In the genomic region with DNA sequence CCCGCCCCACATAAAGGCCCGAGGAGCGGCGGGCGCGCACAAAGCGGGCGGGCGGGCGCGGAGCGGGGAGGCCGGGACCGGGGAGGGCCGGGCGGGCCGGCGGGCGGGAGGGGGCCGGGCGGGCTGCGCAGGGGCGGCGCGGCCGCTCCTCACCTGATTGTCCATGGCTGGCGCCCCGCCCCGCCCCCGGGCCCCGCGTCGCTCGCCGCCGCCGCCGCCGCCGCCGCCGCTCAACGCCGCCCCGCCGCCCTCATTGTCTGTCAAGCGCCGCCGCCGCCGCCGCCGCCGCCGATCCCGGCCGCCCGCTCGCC, we compare ENCODE assay signal across 8 cellular contexts. TPM values are rescaled to one million over a fixed set of nuclear protein-coding genes. Genes with fewer than 3 reads are reported as not detected.
DNase-seq lines count a peak whose midpoint lies in the region; ATAC-seq, FAIRE-seq and TF ChIP-seq lines count a peak whose summit lies in the region.

No MANE protein-coding gene starts in this region.

- peak overlapping the region; percentile 79 for H3K4me3 ChIP-seq in GM12878
- peak overlapping the region in 1 of 2 donors; percentile 47 for H3K4me3 ChIP-seq in muscle layer of colon (ENCODE audit: low read depth in 1 of 2, low read length in 2 of 2)

- BruUV-seq in GM12878 (replicated peaks; lab: Mats Ljungman, UMichigan): no TSS peak

- H3K9me3 ChIP-seq in GM12878 (replicated peaks; ENCODE audit: control insufficient read depth, insufficient read depth, low read length): no peaks in the 10 kb centered on the region
- no peaks in the 10 kb centered on the region for H3K9me3 ChIP-seq in muscle layer of colon (ENCODE audit: low read length)

- intact Hi-C loops in GM12878 (cut with micrococcal nuclease; ENCODE audit: unreplicated experiment): no loop called here

- H3K27ac ChIP-seq in GM12878 (ENCODE audit: control insufficient read depth, insufficient read depth) (peak overlapping the region; percentile 78), muscle layer of colon (ENCODE audit: low read depth, low read length) (peak overlapping the region; percentile 61)

- H3K27me3 ChIP-seq in GM12878 (replicated peaks in 1 of 2; ENCODE audit: control insufficient read depth in 2 of 2, insufficient read depth in 2 of 2, low read length in 1 of 2) (no peaks in the 10 kb centered on the region), muscle layer of colon (ENCODE audit: control insufficient read depth in 1 of 2, insufficient read depth in 2 of 2, low read length in 2 of 2) (no peaks in the 10 kb centered on the region)

- no peak overlapping the region; the same call in 1 of the 2 replicates for H3K4me2 ChIP-seq in GM12878 (ENCODE audit: control insufficient read depth, insufficient read depth)

- TF ChIP-seq EP300 in GM12878 (IDR thresholded peaks at IDR 0.05; ENCODE audit: borderline replicate concordance in 1 of 2, control insufficient read depth in 1 of 2, low read depth in 2 of 2, low read length in 2 of 2): no peak

- CTCF ChIA-PET in GM12878 (lab: Yijun Ruan, JAX): interaction anchor here (1.0 kb wide), 2 partner anchors 61 to 132 kb away, joined by 3 to 5 read pairs; no protein-coding TSS in a partner anchor

- H3K4me1 ChIP-seq in GM12878 (ENCODE audit: control insufficient read depth, insufficient read depth, low read length) (peaks cover 9% of the 10 kb centered on the region; the same call in 1 of the 2 replicates), muscle layer of colon (ENCODE audit: insufficient read depth, low read length) (peaks cover 43% of the 10 kb centered on the region)

- SMC1A ChIA-PET in GM12878 (lab: Charles Lee; ENCODE audit: uncharacterized antibody, unreplicated experiment): interaction anchor here (1.1 kb wide), 1 partner anchor 153 kb away, joined by 4 read pairs; no protein-coding TSS in a partner anchor

- no peaks in the 10 kb centered on the region; the same call in 1 of the 2 replicates for H4K20me1 ChIP-seq in GM12878 (ENCODE audit: control insufficient read depth, insufficient read depth)

- TF ChIP-seq CTCF in GM12878 (IDR thresholded peaks at IDR 0.05 in 2 of 3, conservative IDR thresholded peaks at IDR 0.05 in 1 of 3; ENCODE audit: control insufficient read depth in 2 of 3, extremely low read depth in 1 of 3, insufficient read depth in 1 of 3, low read depth in 3 of 3, low read length in 3 of 3): no peak

- RAD21 ChIA-PET in GM12878 (lab: Charles Lee; ENCODE audit: unreplicated experiment): interaction anchor here (1.2 kb wide), 1 partner anchor 61 kb away, joined by 3 read pairs; no protein-coding TSS in a partner anchor

- DNase-seq in GM12878 (ENCODE audit: low read depth, low spot score) (no peak), ACHN (no peak), Ammon's horn (ENCODE audit: low spot score) (no peak), HK-2 (ENCODE audit: unreplicated experiment) (no peak)

- no peak overlapping the region for H2AFZ ChIP-seq in GM12878 (ENCODE audit: control insufficient read depth, low read depth, low read length)

- H3K36me3 ChIP-seq in GM12878 (ENCODE audit: control insufficient read depth in 2 of 2, insufficient read depth in 2 of 2, low read length in 1 of 2) (no peaks in the 10 kb centered on the region), muscle layer of colon (ENCODE audit: insufficient read depth, low read length) (no peaks in the 10 kb centered on the region)

- no peak for TF ChIP-seq RAD21 in GM12878 (IDR thresholded peaks at IDR 0.05; ENCODE audit: insufficient read depth, low read depth, low read length)

- peak; percentile 42 for ATAC-seq in GM19395 (IDR thresholded peaks at IDR 0.05; ENCODE audit: unreplicated experiment)
- peak; percentile 15 for ATAC-seq in HG03108 (IDR thresholded peaks at IDR 0.05; ENCODE audit: unreplicated experiment)
- peak; percentile 12 for ATAC-seq in GM12878
- ATAC-seq in HG03432 (IDR thresholded peaks at IDR 0.05; ENCODE audit: unreplicated experiment): no peak

- H3K9ac ChIP-seq in GM12878 (ENCODE audit: control insufficient read depth, insufficient read depth, low read length) (peak overlapping the region; percentile 90; the same call in 1 of the 2 replicates), muscle layer of colon (ENCODE audit: low read length) (peak overlapping the region; percentile 71)

- in situ Hi-C loops in GM12878 (cut with MboI): no loop called here
- in situ Hi-C loops in ACHN (cut with HindIII; ENCODE audit: low pct_ligation_motif_present, low pct_unique_long_range_greater_than_20kb, low sequenced_read_pairs): no loop called here

- POLR2A ChIA-PET in GM12878 (lab: Charles Lee): no interaction called here

- no peak for FAIRE-seq in GM12878 (lab: Jason Lieb, UNC)

- TF ChIP-seq POLR2A in GM12878 (IDR thresholded peaks at IDR 0.05; ENCODE audit: low read depth, low read length): no peak

- H3K79me2 ChIP-seq in GM12878 (ENCODE audit: control insufficient read depth, insufficient read depth, low read length): peaks cover 40% of the 10 kb centered on the region

- 0% methylated on average over 8 of the region's 59 CpGs for WGBS in GM12878 (ENCODE audit: insufficient coverage, insufficient replicate concordance, low lambda C conversion rate, missing lambda C conversion rate)

TF ChIP-seq in GM12878, 131 proteins besides CTCF, POLR2A, EP300 and RAD21 (continues in another document):
- no peak for TF ChIP-seq POLR2AphosphoS5 (IDR thresholded peaks at IDR 0.05; ENCODE audit: low read length)
- no peak for TF ChIP-seq BACH1 (IDR thresholded peaks at IDR 0.05; ENCODE audit: borderline replicate concordance)
- no peak for TF ChIP-seq ZZZ3 (IDR thresholded peaks at IDR 0.05; ENCODE audit: control insufficient read depth, insufficient read length, low read depth)
- TF ChIP-seq HDGF (IDR thresholded peaks at IDR 0.05): no peak
- no peak for TF ChIP-seq CREM (IDR thresholded peaks at IDR 0.05; ENCODE audit: low read depth)
- no peak for TF ChIP-seq SUPT20H (IDR thresholded peaks at IDR 0.05; ENCODE audit: borderline replicate concordance, control insufficient read depth, low read depth, low read length)
- 0 out of 2 replicates have a peak, but pooled peaks have one; percentile 6 for TF ChIP-seq GATAD2B (conservative IDR thresholded peaks at IDR 0.05; ENCODE audit: low read depth)

RNA-seq across cellular contexts. Expression of gene MLLT1, which starts 0.2 kb away (rescaled TPM):
- 9.0 and 12.3 TPM in 2 replicates for total RNA-seq in GM12878 (2013; cell fraction: nucleolus; rRNA removed)
- total RNA-seq in GM12878 (2014; rRNA removed) (8.3 and 9.3 TPM in 2 replicates), GM12878 (2014; rRNA removed; fragmentation: Illumina TruSeq; extraction: Trizol) (8.2 and 11.4 TPM in 2 replicates), GM12878 (2021) (58.4 and 61.1 TPM in 2 replicates)
- polyA plus RNA-seq in GM12878 (2011; ENCODE audit: low read depth): 4.9 TPM
- polyA plus RNA-seq in GM12878 (2011; rRNA removed) (4.5 and 8.7 TPM in 2 replicates), GM12878 (2014; fragmentation: Illumina TruSeq; extraction: Trizol) (5.3 and 12.8 TPM in 2 replicates), GM12878 (2014; fragmentation: Nextera tagmentation; extraction: Ambion mirVana) (under 1 TPM; 0.16 to 0.88 TPM), GM12878 (2014; rRNA removed) (27.5 and 34.4 TPM in 2 replicates), GM12878 (2016; fragmentation: Nextera tagmentation; extraction: Ambion mirVana) (1 to 10 TPM; 6.5 to 7.4 TPM)
- polyA plus RNA-seq in GM12878 (2011; cell fraction: cytosol; rRNA removed): 10.8 and 17.2 TPM in 2 replicates
- polyA plus RNA-seq in GM12878 (2011; cell fraction: nucleus; rRNA removed): 66.5 and 83.5 TPM in 2 replicates
- polyA plus RNA-seq in GM12878 (2012): 19.8 and 21.5 TPM in 2 replicates
- 7.2 and 18.0 TPM in 2 replicates for polyA minus RNA-seq in GM12878 (2011; rRNA and poly(A)+ RNA removed)
- polyA minus RNA-seq in GM12878 (2011; cell fraction: cytosol; rRNA and poly(A)+ RNA removed): 14.8 and 19.0 TPM in 2 replicates
- polyA minus RNA-seq in GM12878 (2011; cell fraction: nucleus; rRNA and poly(A)+ RNA removed): 5.2 and 13.0 TPM in 2 replicates

RNA-seq across cellular contexts. Expression of gene ACER1, which starts 53.8 kb away (rescaled TPM):
- not detected in 2 replicates for total RNA-seq in GM12878 (2013; cell fraction: nucleolus; rRNA removed)
- total RNA-seq in GM12878 (2014; rRNA removed) (not detected in 2 replicates), GM12878 (2014; rRNA removed; fragmentation: Illumina TruSeq; extraction: Trizol) (not detected in 2 replicates), GM12878 (2021) (not detected in 2 replicates)
- polyA plus RNA-seq in GM12878 (2011; ENCODE audit: low read depth): not detected
- polyA plus RNA-seq in GM12878 (2011; rRNA removed) (not detected in 2 replicates), GM12878 (2014; fragmentation: Illumina TruSeq; extraction: Trizol) (not detected in 2 replicates), GM12878 (2014; fragmentation: Nextera tagmentation; extraction: Ambion mirVana) (not detected), GM12878 (2014; rRNA removed) (not detected in 2 replicates), GM12878 (2016; fragmentation: Nextera tagmentation; extraction: Ambion mirVana) (not detected)
- 0.03 and 0.07 TPM in 2 replicates for polyA plus RNA-seq in GM12878 (2011; cell fraction: cytosol; rRNA removed)
- not detected in 2 replicates for polyA plus RNA-seq in GM12878 (2011; cell fraction: nucleus; rRNA removed)
- not detected in 2 replicates for polyA plus RNA-seq in GM12878 (2012)
- not detected in 2 replicates for polyA minus RNA-seq in GM12878 (2011; rRNA and poly(A)+ RNA removed)
- not detected in 2 replicates for polyA minus RNA-seq in GM12878 (2011; cell fraction: cytosol; rRNA and poly(A)+ RNA removed)
- not detected in 2 replicates for polyA minus RNA-seq in GM12878 (2011; cell fraction: nucleus; rRNA and poly(A)+ RNA removed)
